Comparison of ENCODE assay signal across 1 cellular context in genomic region chr20:63955281-63955845, GRCh38.
TF ChIP-seq lines count a peak whose summit lies in the region.

No MANE protein-coding gene starts in this region.

TF ChIP-seq in K562, 482 proteins besides CTCF, POLR2A, EP300 and RAD21 (continued from another document and continues in another):
- TF ChIP-seq GTF2B (IDR thresholded peaks at IDR 0.05; ENCODE audit: extremely low read depth, insufficient read length) (no peak), ZKSCAN8 (CRISPR knock-in tag; IDR thresholded peaks at IDR 0.05) (no peak), SRSF9 (IDR thresholded peaks at IDR 0.05; ENCODE audit: borderline replicate concordance, low read depth, low read length) (no peak), MYNN (IDR thresholded peaks at IDR 0.05) (no peak), MYNN (CRISPR knock-in tag; IDR thresholded peaks at IDR 0.05) (no peak), PYGO2 (tag; IDR thresholded peaks at IDR 0.05) (no peak), MIER1 (IDR thresholded peaks at IDR 0.05; ENCODE audit: low read depth) (no peak), NBN (IDR thresholded peaks at IDR 0.05; ENCODE audit: low read depth) (no peak), HDAC8 (tag; IDR thresholded peaks at IDR 0.05) (no peak), ZNF121 (CRISPR knock-in tag; conservative IDR thresholded peaks at IDR 0.05) (no peak), POLR2B (IDR thresholded peaks at IDR 0.05; ENCODE audit: low read depth, partially characterized antibody) (no peak), RBM17 (IDR thresholded peaks at IDR 0.05; ENCODE audit: borderline replicate concordance, low read depth, low read length) (no peak), CBX5 (IDR thresholded peaks at IDR 0.05; ENCODE audit: borderline replicate concordance, low read depth) (no peak), USF2 (CRISPR knock-in tag; IDR thresholded peaks at IDR 0.05) (no peak), CHD1 (IDR thresholded peaks at IDR 0.05; ENCODE audit: low read length) (peak; percentile 71), RERE (CRISPR knock-in tag; IDR thresholded peaks at IDR 0.05; ENCODE audit: borderline replicate concordance) (no peak), ZBTB1 (CRISPR knock-in tag; IDR thresholded peaks at IDR 0.05; ENCODE audit: borderline replicate concordance, low read depth) (no peak), ELF1 (tag; IDR thresholded peaks at IDR 0.05) (peak; percentile 66; the same call in 1 of the 2 replicates), KLF1 (tag; IDR thresholded peaks at IDR 0.05) (no peak), TEAD4 (IDR thresholded peaks at IDR 0.05; ENCODE audit: low read length) (no peak), TEAD4 (CRISPR knock-in tag; IDR thresholded peaks at IDR 0.05; ENCODE audit: borderline replicate concordance) (no peak), KDM4B (IDR thresholded peaks at IDR 0.05; ENCODE audit: borderline replicate concordance in 2 of 2, low read depth in 1 of 2) (0 out of 4 replicates have a peak, but pooled peaks of 1 of the 2 experiments have one; percentile 22), CHD7 (IDR thresholded peaks at IDR 0.05; ENCODE audit: low read depth, low read length) (no peak), IRF9 (tag; IDR thresholded peaks at IDR 0.05) (no peak), KLF13 (tag; IDR thresholded peaks at IDR 0.05; ENCODE audit: borderline replicate concordance, low read depth) (no peak), MTF1 (CRISPR knock-in tag; IDR thresholded peaks at IDR 0.05; ENCODE audit: borderline replicate concordance) (no peak), MYC (IDR thresholded peaks at IDR 0.05; ENCODE audit: low read depth, low read length) (no peak), MYC (CRISPR knock-in tag; IDR thresholded peaks at IDR 0.05; ENCODE audit: borderline replicate concordance, low read depth) (0 out of 2 replicates have a peak, but pooled peaks have one; percentile 45), VEZF1 (CRISPR knock-in tag; IDR thresholded peaks at IDR 0.05) (peak; percentile 62), ZBTB5 (IDR thresholded peaks at IDR 0.05) (no peak), CHD2 (IDR thresholded peaks at IDR 0.05; ENCODE audit: low read depth, low read length) (no peak), SMAD3 (CRISPR knock-in tag; conservative IDR thresholded peaks at IDR 0.05) (no peak), ZNF263 (CRISPR knock-in tag; IDR thresholded peaks at IDR 0.05; ENCODE audit: borderline replicate concordance) (no peak), SRSF7 (optimal IDR thresholded peaks at IDR 0.05; ENCODE audit: low read depth, low read length) (no peak), EGR1 (conservative IDR thresholded peaks at IDR 0.05) (peak; percentile 52), SNAPC5 (CRISPR knock-in tag; IDR thresholded peaks at IDR 0.05) (no peak), STAT5B (CRISPR knock-in tag; IDR thresholded peaks at IDR 0.05) (no peak), SRSF1 (IDR thresholded peaks at IDR 0.05; ENCODE audit: low read depth, low read length) (no peak), BCOR (IDR thresholded peaks at IDR 0.05) (no peak), ETV5 (CRISPR knock-in tag; IDR thresholded peaks at IDR 0.05; ENCODE audit: low read depth) (no peak; the same call in 1 of the 2 replicates), ZC3H11A (IDR thresholded peaks at IDR 0.05; ENCODE audit: low read depth, low read length) (no peak)
